Comparison of ENCODE assay signal across 2 cellular contexts in the genomic region with DNA sequence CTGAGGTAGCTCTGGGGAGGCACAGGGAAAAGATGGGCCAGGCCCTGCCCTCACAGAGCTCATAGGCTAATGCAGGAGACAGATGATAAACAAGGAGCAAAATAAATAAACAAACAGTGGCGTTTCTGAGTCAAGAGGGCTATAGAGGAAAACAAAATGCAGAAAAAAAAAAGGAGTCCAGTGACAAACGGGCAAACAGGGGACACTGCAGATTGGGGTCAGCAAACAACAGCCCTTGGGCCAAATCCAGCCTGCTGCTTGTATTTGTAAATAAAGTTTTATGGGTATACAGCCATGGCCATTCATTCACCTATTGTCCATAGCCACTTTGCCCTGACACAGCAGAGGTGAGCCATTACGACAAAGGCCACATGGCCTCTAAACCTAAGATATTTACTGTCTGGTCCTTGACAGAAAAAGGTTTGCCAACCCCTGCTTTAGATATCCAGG.
A peak's percentile ranks its signal among the peaks of the same experiment; 100 is the strongest.
TF ChIP-seq lines count a peak whose summit lies in the region.

No MANE protein-coding gene starts in this region.

TF ChIP-seq in IMR-90, 13 proteins besides CTCF, POLR2A, EP300 and RAD21:
- TF ChIP-seq FOS (IDR thresholded peaks at IDR 0.05; ENCODE audit: low read depth, low read length) (no peak), MAZ (IDR thresholded peaks at IDR 0.05; ENCODE audit: borderline replicate concordance, low read depth, low read length) (no peak), RFX5 (IDR thresholded peaks at IDR 0.05; ENCODE audit: low read depth, low read length) (no peak), RCOR1 (IDR thresholded peaks at IDR 0.05; ENCODE audit: insufficient replicate concordance, low read length) (peak; percentile 21), BHLHE40 (IDR thresholded peaks at IDR 0.05; ENCODE audit: low read depth, low read length) (no peak)

TF ChIP-seq in K562, 482 proteins besides CTCF, POLR2A, EP300 and RAD21:
- TF ChIP-seq SPI1 (IDR thresholded peaks at IDR 0.05; ENCODE audit: borderline replicate concordance, low read depth, low read length): no peak
- TF ChIP-seq, protein P1, sequence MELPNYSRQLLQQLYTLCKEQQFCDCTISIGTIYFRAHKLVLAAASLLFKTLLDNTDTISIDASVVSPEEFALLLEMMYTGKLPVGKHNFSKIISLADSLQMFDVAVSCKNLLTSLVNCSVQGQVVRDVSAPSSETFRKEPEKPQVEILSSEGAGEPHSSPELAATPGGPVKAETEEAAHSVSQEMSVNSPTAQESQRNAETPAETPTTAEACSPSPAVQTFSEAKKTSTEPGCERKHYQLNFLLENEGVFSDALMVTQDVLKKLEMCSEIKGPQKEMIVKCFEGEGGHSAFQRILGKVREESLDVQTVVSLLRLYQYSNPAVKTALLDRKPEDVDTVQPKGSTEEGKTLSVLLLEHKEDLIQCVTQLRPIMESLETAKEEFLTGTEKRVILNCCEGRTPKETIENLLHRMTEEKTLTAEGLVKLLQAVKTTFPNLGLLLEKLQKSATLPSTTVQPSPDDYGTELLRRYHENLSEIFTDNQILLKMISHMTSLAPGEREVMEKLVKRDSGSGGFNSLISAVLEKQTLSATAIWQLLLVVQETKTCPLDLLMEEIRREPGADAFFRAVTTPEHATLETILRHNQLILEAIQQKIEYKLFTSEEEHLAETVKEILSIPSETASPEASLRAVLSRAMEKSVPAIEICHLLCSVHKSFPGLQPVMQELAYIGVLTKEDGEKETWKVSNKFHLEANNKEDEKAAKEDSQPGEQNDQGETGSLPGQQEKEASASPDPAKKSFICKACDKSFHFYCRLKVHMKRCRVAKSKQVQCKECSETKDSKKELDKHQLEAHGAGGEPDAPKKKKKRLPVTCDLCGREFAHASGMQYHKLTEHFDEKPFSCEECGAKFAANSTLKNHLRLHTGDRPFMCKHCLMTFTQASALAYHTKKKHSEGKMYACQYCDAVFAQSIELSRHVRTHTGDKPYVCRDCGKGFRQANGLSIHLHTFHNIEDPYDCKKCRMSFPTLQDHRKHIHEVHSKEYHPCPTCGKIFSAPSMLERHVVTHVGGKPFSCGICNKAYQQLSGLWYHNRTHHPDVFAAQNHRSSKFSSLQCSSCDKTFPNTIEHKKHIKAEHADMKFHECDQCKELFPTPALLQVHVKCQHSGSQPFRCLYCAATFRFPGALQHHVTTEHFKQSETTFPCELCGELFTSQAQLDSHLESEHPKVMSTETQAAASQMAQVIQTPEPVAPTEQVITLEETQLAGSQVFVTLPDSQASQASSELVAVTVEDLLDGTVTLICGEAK (IDR thresholded peaks at IDR 0.05): peak; percentile 91
- TF ChIP-seq, protein P1 (CRISPR knock-in tag; IDR thresholded peaks at IDR 0.05): 0 out of 2 replicates have a peak, but pooled peaks have one; percentile 26
